In genomic region chr1:154941332-154941995, GRCh38 we compare ENCODE assay signal across 11 cellular contexts. TPM values are rescaled to one million over a fixed set of nuclear protein-coding genes. Genes with fewer than 3 reads are reported as not detected.
DNase-seq lines count a peak whose midpoint lies in the region; ATAC-seq and TF ChIP-seq lines count a peak whose summit lies in the region.
"Had no signal": no experiment of that assay in that cellular context is flagged by ENCODE, and none has a peak within 500 bp of the region (broad histone marks: within the 10 kb centered on the region; RNA-seq: fewer than 3 reads in every experiment).

No MANE protein-coding gene starts in this region.

- H3K36me3 ChIP-seq in ovary: no peaks in the 10 kb centered on the region

- no peak for TF ChIP-seq POLR2A in ovary (IDR thresholded peaks at IDR 0.05)

- ATAC-seq in HG02588 (IDR thresholded peaks at IDR 0.05; ENCODE audit: unreplicated experiment) (no peak), GM21717 (IDR thresholded peaks at IDR 0.05; ENCODE audit: unreplicated experiment) (no peak), GM19035 (IDR thresholded peaks at IDR 0.05; ENCODE audit: unreplicated experiment) (no peak)

- H3K4me3 ChIP-seq in ovary: no peak overlapping the region
- H3K4me3 ChIP-seq: thoracic aorta had no signal

- DNase-seq in ELF-1 (ENCODE audit: low read depth, low spot score) (peak; percentile 68), NCI-H524 treated with DMSO at 0.1 percent for 48 hours (lab: John Stamatoyannopoulos, UW) (peak; percentile 79), cerebellum (ENCODE audit: low spot score) (peak; percentile 50), ovary (peak; percentile 84 to 88 (median 88)), Calu3 (no peak)
- DNase-seq: activated T-cell treated with anti-CD3 and anti-CD28 coated beads for 4 hours, OCI-M1 had no signal

- 14 to 41% (median 24%) methylated on average over 5 of the region's 5 CpGs for WGBS in ovary, 3 donors

- no peaks in the 10 kb centered on the region for H3K27me3 Mint-ChIP-seq in Calu3 (ENCODE audit: unreplicated experiment)

- H3K9me3 Mint-ChIP-seq in Calu3 (ENCODE audit: low read depth, unreplicated experiment): no peaks in the 10 kb centered on the region

- no peaks in the 10 kb centered on the region for H3K27me3 ChIP-seq in ovary

- H3K36me3 Mint-ChIP-seq in Calu3 (ENCODE audit: insufficient read depth, unreplicated experiment): peaks cover 14% of the 10 kb centered on the region

- H3K4me1 ChIP-seq in ovary (ENCODE audit: insufficient read depth): peaks cover 19% of the 10 kb centered on the region

- no peaks in the 10 kb centered on the region for H3K9me3 ChIP-seq in ovary
- H3K9me3 ChIP-seq: thoracic aorta had no signal

- peak overlapping the region; percentile 19 to 77 for H3K27ac ChIP-seq in ovary

- CTCF ChIA-PET in Calu3 (lab: Charles Lee): interaction anchor here (0.6 kb wide), 2 partner anchors 25 to 32 kb away, joined by 3 to 6 read pairs; no protein-coding TSS in a partner anchor

- H3K4me3 Mint-ChIP-seq in Calu3 (ENCODE audit: low read depth, unreplicated experiment): no peak overlapping the region

- H3K27ac Mint-ChIP-seq in Calu3 (ENCODE audit: unreplicated experiment): no peak overlapping the region

- TF ChIP-seq CTCF in ovary (IDR thresholded peaks at IDR 0.05) (no peak), Calu3 (IDR thresholded peaks at IDR 0.05; ENCODE audit: unreplicated experiment) (no peak)

- no peak for TF ChIP-seq EP300 in ovary (IDR thresholded peaks at IDR 0.05)

- no TSS peak for BruUV-seq in Calu3 (replicated peaks; lab: Mats Ljungman, UMichigan)

- H3K4me1 Mint-ChIP-seq in Calu3 (ENCODE audit: low read depth, unreplicated experiment): peaks cover 44% of the 10 kb centered on the region

- intact Hi-C loops in ovary (cut with DNase I) (no loop called here), Calu3 (cut with micrococcal nuclease; ENCODE audit: unreplicated experiment) (no loop called here)

RNA-seq across cellular contexts. Expression of gene PMVK, which starts 4.9 kb away (rescaled TPM):
- total RNA-seq in cerebellum: 7.8 TPM
- 10 to 100 TPM in 6 of 7 donors, 1 to 10 TPM in 1; 8.6 to 50.7 (median 35.3) TPM for total RNA-seq in ovary
- polyA plus RNA-seq in ovary: 10 to 100 TPM; 21.4 to 30.6 TPM
- total RNA-seq in Calu3 (2022): 43.0 and 47.3 TPM in 2 replicates

RNA-seq across cellular contexts. Expression of gene PBXIP1, which starts 14.4 kb away (rescaled TPM):
- 16.2 TPM for total RNA-seq in cerebellum
- 100 to 1,000 TPM in 6 of 7 donors, 10 to 100 TPM in 1; 78.7 to 170 (median 120) TPM for total RNA-seq in ovary
- 100 to 1,000 TPM; 105 to 151 TPM for polyA plus RNA-seq in ovary
- total RNA-seq in Calu3 (2022): 48.1 and 49.6 TPM in 2 replicates

RNA-seq across cellular contexts. Expression of gene PYGO2, which starts 20.1 kb away (rescaled TPM):
- total RNA-seq in cerebellum: 8.5 TPM
- 10 to 100 TPM; 17.2 to 53.0 (median 42.5) TPM for total RNA-seq in ovary
- 10 to 100 TPM; 25.0 to 28.8 TPM for polyA plus RNA-seq in ovary
- 43.6 and 45.6 TPM in 2 replicates for total RNA-seq in Calu3 (2022)

RNA-seq across cellular contexts. Expression of gene SHC1, which starts 29.1 kb away (rescaled TPM):
- 16.7 TPM for total RNA-seq in cerebellum
- 100 to 1,000 TPM in 1 of 7 donors, 10 to 100 TPM in 6; 36.8 to 183 (median 80.0) TPM for total RNA-seq in ovary
- polyA plus RNA-seq in ovary: 100 to 1,000 TPM in 1 of 2 donors, 10 to 100 TPM in 1; 56.8 to 161 TPM
- total RNA-seq in Calu3 (2022): 73.5 and 77.5 TPM in 2 replicates

RNA-seq across cellular contexts. Expression of gene CKS1B, which starts 33.0 kb away (rescaled TPM):
- total RNA-seq in cerebellum (26.5 TPM), ovary (10 to 100 TPM; 12.2 to 29.9 (median 24.8) TPM), Calu3 (2022) (182 and 230 TPM in 2 replicates)
- 10 to 100 TPM; 41.7 to 55.8 TPM for polyA plus RNA-seq in ovary
